23 cellular contexts compared by ENCODE assay signal in genomic region chr7:30754315-30754877, GRCh38. TPM values are rescaled to one million over a fixed set of nuclear protein-coding genes. Genes with fewer than 3 reads are reported as not detected.
"Had no signal": no experiment of that assay in that cellular context is flagged by ENCODE, and none has a peak within 500 bp of the region (broad histone marks: within the 10 kb centered on the region; RNA-seq: fewer than 3 reads in every experiment).

No MANE protein-coding gene starts in this region.

- H3K27me3 Mint-ChIP-seq: activated naive CD8-positive, alpha-beta T cell had no signal

- H3K36me3 Mint-ChIP-seq: activated naive CD8-positive, alpha-beta T cell; natural killer cell treated with Interleukin-12 subunit alpha and Interleukin-12 subunit beta and Interleukin-15 and Interleukin-18, amount 100 ng/mL, for 72 hours had no signal

- H3K4me3 ChIP-seq: SJSA1 had no signal

- H3K9me3 ChIP-seq: SJSA1, tibial nerve had no signal

- ATAC-seq: activated T-cell treated with anti-CD3 and anti-CD28 coated beads, Interleukin-2, amount 50 U/mL, for 72 hours; natural killer cell treated with Interleukin-12 subunit alpha and Interleukin-12 subunit beta and Interleukin-15 and Interleukin-18, amount 100 ng/mL, for 72 hours; T-helper 17 cell had no signal

- H3K27ac Mint-ChIP-seq: activated naive CD8-positive, alpha-beta T cell; activated T-cell treated with anti-CD3 and anti-CD28 coated beads, Interleukin-2, amount 50 U/mL, for 72 hours; natural killer cell treated with Interleukin-12 subunit alpha and Interleukin-12 subunit beta and Interleukin-15 and Interleukin-18, amount 100 ng/mL, for 72 hours; T-helper 17 cell had no signal

- DNase-seq: activated CD4-positive, alpha-beta T cell treated with anti-CD3 and anti-CD28 coated beads, Interleukin-2, amount 50 U/mL, for 1 hour; activated CD4-positive, CD25-positive, alpha-beta regulatory T cell treated with anti-CD3 and anti-CD28 coated beads, Interleukin-2, amount 50 U/mL, for 72 hours; activated effector memory CD4-positive, alpha-beta T cell treated with anti-CD3 and anti-CD28 coated beads, Interleukin-2, amount 50 U/mL, for 16 hours; activated T-cell treated with anti-CD3 and anti-CD28 coated beads, Interleukin-2, amount 50 U/mL, for 72 hours; amniotic stem cell; caudate nucleus; erythroblast; head of caudate nucleus; kidney glomerular epithelial cell; nucleus accumbens; stimulated activated CD4-positive, alpha-beta T cell treated with anti-CD3 and anti-CD28 coated beads, Interleukin-12 subunit alpha, Interleukin-12 subunit beta, amount 100 ng/mL, for 4 hours; stimulated activated CD4-positive, alpha-beta T cell treated with anti-CD3 and anti-CD28 coated beads, Interleukin-1b, Interleukin-23, amount 100 ng/mL, for 48 hours; stimulated activated naive CD4-positive, alpha-beta T cell treated with Interleukin-2 at 50 U/mL for 16 hours; T-helper 17 cell had no signal

- H3K27me3 ChIP-seq: SJSA1, tibial nerve had no signal

- H3K27ac ChIP-seq: SJSA1, VCaP had no signal

- H3K4me3 Mint-ChIP-seq: activated naive CD8-positive, alpha-beta T cell; activated T-cell treated with anti-CD3 and anti-CD28 coated beads, Interleukin-2, amount 50 U/mL, for 72 hours; natural killer cell treated with Interleukin-12 subunit alpha and Interleukin-12 subunit beta and Interleukin-15 and Interleukin-18, amount 100 ng/mL, for 72 hours; T-helper 17 cell had no signal

- H3K9me3 Mint-ChIP-seq: natural killer cell treated with Interleukin-12 subunit alpha and Interleukin-12 subunit beta and Interleukin-15 and Interleukin-18, amount 100 ng/mL, for 72 hours had no signal

- H3K36me3 ChIP-seq: SJSA1, tibial nerve had no signal

- H3K4me1 Mint-ChIP-seq: T-helper 17 cell had no signal

- FAIRE-seq: colon, frontal cortex had no signal

RNA-seq across cellular contexts. Expression of gene INMT, which starts 2.5 kb away (rescaled TPM):
- total RNA-seq: activated CD8-positive, alpha-beta memory T cell treated with anti-CD3 and anti-CD28 coated beads for 36 hours; renal cortical epithelial cell had no signal
